In genomic region chr6:56278186-56278585, GRCh38 we compare ENCODE assay signal across 2 cellular contexts.
TF ChIP-seq lines count a peak whose summit lies in the region.

No MANE protein-coding gene starts in this region.

TF ChIP-seq in IMR-90, 13 proteins besides CTCF, POLR2A, EP300 and RAD21:
- no peak for TF ChIP-seq RFX5 (IDR thresholded peaks at IDR 0.05; ENCODE audit: low read depth, low read length)
- TF ChIP-seq MAFK (IDR thresholded peaks at IDR 0.05; ENCODE audit: low read depth, low read length): no peak

TF ChIP-seq in SK-N-SH, 30 proteins besides CTCF, POLR2A, EP300 and RAD21:
- no peak for TF ChIP-seq MXI1 (IDR thresholded peaks at IDR 0.05; ENCODE audit: low read depth, low read length)
- TF ChIP-seq YY1 (IDR thresholded peaks at IDR 0.05; ENCODE audit: low read depth): no peak
- no peak for TF ChIP-seq RCOR1 (IDR thresholded peaks at IDR 0.05; ENCODE audit: low read length)
- TF ChIP-seq TEAD4 (IDR thresholded peaks at IDR 0.05; ENCODE audit: borderline replicate concordance, insufficient read depth): no peak
- TF ChIP-seq FOXJ3 (CRISPR knock-in tag; IDR thresholded peaks at IDR 0.05): no peak
- TF ChIP-seq POLR2AphosphoS5 (IDR thresholded peaks at IDR 0.05; ENCODE audit: low read depth, low read length): no peak
- TF ChIP-seq SMC3 (IDR thresholded peaks at IDR 0.05; ENCODE audit: low read depth, low read length): no peak
TF ChIP-seq in SK-N-SH: peak in this region for 0.
